Comparison of ENCODE assay signal across 12 cellular contexts in the genomic region with DNA sequence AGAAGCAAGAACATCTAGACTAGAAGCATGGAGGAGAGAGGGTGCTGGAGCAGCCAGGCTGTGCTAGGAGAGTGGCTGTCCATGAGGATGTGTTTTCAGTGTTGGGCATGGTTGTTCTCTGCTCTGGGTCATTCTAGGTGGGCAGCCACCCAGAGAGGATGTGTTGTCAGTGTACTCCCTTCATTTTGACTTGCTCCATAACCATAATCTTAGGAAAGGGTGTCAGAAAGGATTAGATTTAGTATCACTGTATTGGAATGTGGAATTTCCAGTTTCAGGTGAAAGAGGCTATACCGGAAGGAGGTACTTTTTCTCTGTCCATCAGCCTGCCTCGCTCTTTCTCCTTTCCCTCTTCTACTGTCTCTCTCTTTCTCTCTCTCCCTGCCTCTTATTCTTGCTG.
DNase-seq lines count a peak whose midpoint lies in the region; TF ChIP-seq lines count a peak whose summit lies in the region.
"Had no signal": no experiment of that assay in that cellular context is flagged by ENCODE, and none has a peak within 500 bp of the region (broad histone marks: within the 10 kb centered on the region; RNA-seq: fewer than 3 reads in every experiment).

No MANE protein-coding gene starts in this region.

- CTCF ChIA-PET in RWPE1 (lab: Yijun Ruan, JAX) = no interaction called here

- peak overlapping the region; percentile 86 for H3K27ac Mint-ChIP-seq in mesothelial cell of epicardium
- H3K27ac Mint-ChIP-seq in activated T-helper 2 cell treated with anti-CD3 and anti-CD28 coated beads, Interferon-gamma antibody, Interleukin-2, Interleukin-4, amounts not matched to agents 10 μg/mL and 5 μg/mL and 100 μg/mL, durations not matched to agents 14 hours and 24 hours and 36 hours = no peak overlapping the region

- H3K9me3 Mint-ChIP-seq in mesothelial cell of epicardium = no peaks in the 10 kb centered on the region
- H3K9me3 Mint-ChIP-seq in activated T-helper 2 cell treated with anti-CD3 and anti-CD28 coated beads, Interferon-gamma antibody, Interleukin-2, Interleukin-4, amounts not matched to agents 10 μg/mL and 5 μg/mL and 100 μg/mL, durations not matched to agents 14 hours and 24 hours and 36 hours = no peaks in the 10 kb centered on the region

- no peaks in the 10 kb centered on the region for H3K36me3 Mint-ChIP-seq in mesothelial cell of epicardium
- H3K36me3 Mint-ChIP-seq in activated T-helper 2 cell treated with anti-CD3 and anti-CD28 coated beads, Interferon-gamma antibody, Interleukin-2, Interleukin-4, amounts not matched to agents 10 μg/mL and 5 μg/mL and 100 μg/mL, durations not matched to agents 14 hours and 24 hours and 36 hours (ENCODE audit: low read depth) = no peaks in the 10 kb centered on the region

- DNase-seq in RWPE1 (ENCODE audit: low spot score) (peak; percentile 56), epithelial cell of prostate (ENCODE audit: low read depth, low spot score) (peak; percentile 27), mesothelial cell of epicardium (ENCODE audit: low spot score in 2 of 2, unreplicated experiment in 2 of 2) (no peak), NOMO-1 (lab: John Stamatoyannopoulos, UW; ENCODE audit: unreplicated experiment in 2 of 2) (no peak), NCI-H524 (lab: John Stamatoyannopoulos, UW) (no peak)
- DNase-seq in activated CD8-positive, alpha-beta memory T cell treated with anti-CD3 and anti-CD28 coated beads, Interleukin-2, amount 50 U/mL, for 4 hours = no peak
- no peak for DNase-seq in activated T-helper 2 cell treated with anti-CD3 and anti-CD28 coated beads, Interferon-gamma antibody, Interleukin-2, Interleukin-4, amounts not matched to agents 10 μg/mL and 5 μg/mL and 100 μg/mL, durations not matched to agents 14 hours and 24 hours and 36 hours (ENCODE audit: low spot score)
- DNase-seq: MV-4-11, NCI-H1436, NCI-H345, SHP77 had no signal

- peaks cover 36% of the 10 kb centered on the region for H3K4me1 Mint-ChIP-seq in mesothelial cell of epicardium
- no peaks in the 10 kb centered on the region for H3K4me1 Mint-ChIP-seq in activated T-helper 2 cell treated with anti-CD3 and anti-CD28 coated beads, Interferon-gamma antibody, Interleukin-2, Interleukin-4, amounts not matched to agents 10 μg/mL and 5 μg/mL and 100 μg/mL, durations not matched to agents 14 hours and 24 hours and 36 hours (ENCODE audit: low read depth)

- no peak overlapping the region for H3K4me3 Mint-ChIP-seq in mesothelial cell of epicardium
- H3K4me3 Mint-ChIP-seq in activated T-helper 2 cell treated with anti-CD3 and anti-CD28 coated beads, Interferon-gamma antibody, Interleukin-2, Interleukin-4, amounts not matched to agents 10 μg/mL and 5 μg/mL and 100 μg/mL, durations not matched to agents 14 hours and 24 hours and 36 hours (ENCODE audit: low read depth) = no peak overlapping the region

- POLR2A ChIA-PET in RWPE1 (lab: Yijun Ruan, JAX; ENCODE audit: low non-redundant PET) = no interaction called here

- H3K27ac ChIP-seq in C4-2B (peak overlapping the region; percentile 45; the same call in 1 of the 2 replicates), RWPE1 (no peak overlapping the region), epithelial cell of prostate (peak overlapping the region; percentile 7)

- intact Hi-C loops in activated T-helper 2 cell treated with anti-CD3 and anti-CD28 coated beads, Interferon-gamma antibody, Interleukin-2, Interleukin-4, amounts not matched to agents 10 μg/mL and 5 μg/mL and 100 μg/mL, durations not matched to agents 14 hours and 24 hours and 36 hours (cut with micrococcal nuclease) = no loop called here

- TF ChIP-seq CTCF in C4-2B (conservative IDR thresholded peaks at IDR 0.05) (no peak), RWPE1 (conservative IDR thresholded peaks at IDR 0.05; ENCODE audit: low read depth) (no peak), mesothelial cell of epicardium (IDR thresholded peaks at IDR 0.05; ENCODE audit: unreplicated experiment) (no peak)

- peaks cover 10% of the 10 kb centered on the region for H3K27me3 Mint-ChIP-seq in mesothelial cell of epicardium (ENCODE audit: low read depth)
- H3K27me3 Mint-ChIP-seq in activated T-helper 2 cell treated with anti-CD3 and anti-CD28 coated beads, Interferon-gamma antibody, Interleukin-2, Interleukin-4, amounts not matched to agents 10 μg/mL and 5 μg/mL and 100 μg/mL, durations not matched to agents 14 hours and 24 hours and 36 hours (ENCODE audit: low read depth) = no peaks in the 10 kb centered on the region

Comparison
In these comparisons a context has a peak if more than half of its experiments do, and no peak if none do; other contexts are left out.
1. DNase-seq: peak in RWPE1 (single experiment) and epithelial cell of prostate (single experiment); none in mesothelial cell of epicardium (0 of 2), activated CD8-positive, alpha-beta memory T cell treated with anti-CD3 and anti-CD28 coated beads, Interleukin-2, amount 50 U/mL, for 4 hours (single experiment), NOMO-1 (0 of 2), NCI-H524 (0 of 2) and activated T-helper 2 cell treated with anti-CD3 and anti-CD28 coated beads, Interferon-gamma antibody, Interleukin-2, Interleukin-4, amounts not matched to agents 10 μg/mL and 5 μg/mL and 100 μg/mL, durations not matched to agents 14 hours and 24 hours and 36 hours (single experiment).